In the genomic region with DNA sequence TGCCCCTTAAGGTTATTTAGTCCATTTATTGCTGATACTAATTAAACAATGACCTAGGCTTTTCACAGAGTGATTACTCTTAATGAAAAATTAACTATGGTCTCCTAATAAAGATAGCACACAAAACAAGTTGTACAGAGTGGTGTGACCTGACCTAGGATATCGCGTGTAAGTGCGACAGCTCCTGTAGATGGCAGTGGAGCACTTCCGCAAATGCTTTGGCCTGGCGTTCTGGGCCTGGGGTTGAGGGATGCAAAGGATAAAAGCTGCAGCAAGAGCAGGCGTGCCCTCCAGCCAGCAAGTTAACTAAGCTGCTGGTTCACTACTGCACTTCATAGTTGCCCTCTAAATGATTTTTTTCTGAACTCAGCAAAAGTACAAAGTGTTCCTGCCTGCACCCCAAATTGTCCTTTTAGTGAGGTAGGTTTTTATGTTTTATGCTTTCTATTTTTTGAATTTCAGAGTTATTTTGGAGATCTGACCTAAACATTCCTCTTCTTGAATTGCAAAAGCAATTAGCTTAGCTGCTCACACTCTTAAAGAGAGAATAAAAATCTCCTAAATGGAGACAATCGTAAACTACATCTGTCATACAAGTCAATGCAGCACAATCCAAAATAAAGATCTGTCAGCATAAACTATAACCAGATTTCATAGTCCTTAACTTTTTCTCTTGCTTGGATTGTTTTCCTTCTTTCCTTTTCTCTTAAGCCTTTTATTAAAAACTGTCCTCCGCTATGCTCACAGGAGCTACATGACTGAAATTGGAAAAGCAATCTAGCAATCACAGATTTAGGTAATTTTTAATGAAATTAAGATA, we compare ENCODE assay signal across 8 cellular contexts.
DNase-seq lines count a peak whose midpoint lies in the region; ATAC-seq, FAIRE-seq and TF ChIP-seq lines count a peak whose summit lies in the region.

No MANE protein-coding gene starts in this region.

- peak; percentile 87 for TF ChIP-seq CTCF in OCI-LY3 (IDR thresholded peaks at IDR 0.05; ENCODE audit: low read depth, low read length)
- TF ChIP-seq CTCF in bronchial epithelial cell (IDR thresholded peaks at IDR 0.05; ENCODE audit: insufficient read depth, low read length, severe bottlenecking) = peak; percentile 86
- TF ChIP-seq CTCF in thoracic aorta (IDR thresholded peaks at IDR 0.05) = peak; percentile 67

- DNase-seq in D341Med (ENCODE audit: low spot score) (peak; percentile 78), Karpas-422 (peak; percentile 87), bronchial epithelial cell (ENCODE audit: low read depth) (peak; percentile 75), kidney tubule cell (ENCODE audit: low spot score) (peak; percentile 63), thoracic aorta (ENCODE audit: low spot score) (no peak)

- H3K9me3 ChIP-seq in Karpas-422 (ENCODE audit: low read length) (no peaks in the 10 kb centered on the region), OCI-LY3 (ENCODE audit: insufficient read depth, low read length) (no peaks in the 10 kb centered on the region), thoracic aorta (no peaks in the 10 kb centered on the region)

- H3K9ac ChIP-seq in Karpas-422 (ENCODE audit: low read length) = no peak overlapping the region
- no peak overlapping the region for H3K9ac ChIP-seq in OCI-LY3 (ENCODE audit: low read length)

- no peak overlapping the region for H3K4me2 ChIP-seq in Karpas-422 (ENCODE audit: low read depth, low read length, poor library complexity, severe bottlenecking)
- H3K4me2 ChIP-seq in OCI-LY3 (ENCODE audit: low read length) = no peak overlapping the region

- H2AFZ ChIP-seq in Karpas-422 (ENCODE audit: low read length) (no peak overlapping the region), OCI-LY3 (ENCODE audit: low read depth, low read length) (no peak overlapping the region)

- H3K27ac ChIP-seq in Karpas-422 (ENCODE audit: low read length) (no peak overlapping the region), OCI-LY3 (ENCODE audit: low read length) (no peak overlapping the region), thoracic aorta (no peak overlapping the region)

- H4K20me1 ChIP-seq in Karpas-422 (ENCODE audit: insufficient read depth, low read depth, low read length) (no peaks in the 10 kb centered on the region), OCI-LY3 (ENCODE audit: insufficient read depth, low read length) (no peaks in the 10 kb centered on the region)

- no peaks in the 10 kb centered on the region for H3K27me3 ChIP-seq in Karpas-422 (ENCODE audit: low read length)
- H3K27me3 ChIP-seq in OCI-LY3 (ENCODE audit: low read depth, low read length) = no peaks in the 10 kb centered on the region
- no peaks in the 10 kb centered on the region for H3K27me3 ChIP-seq in bronchial epithelial cell (ENCODE audit: control insufficient read depth, insufficient read depth, low read length)
- no peaks in the 10 kb centered on the region for H3K27me3 ChIP-seq in thoracic aorta (replicated peaks; ENCODE audit: insufficient read depth)

- H3K4me1 ChIP-seq in Karpas-422 (ENCODE audit: low read length) (no peaks in the 10 kb centered on the region), OCI-LY3 (ENCODE audit: low read length) (no peaks in the 10 kb centered on the region), thoracic aorta (ENCODE audit: control insufficient read depth in 1 of 2, low read depth in 2 of 2) (peaks cover 14 to 17% of the 10 kb centered on the region in 2 donors)

- H3K4me3 ChIP-seq in Karpas-422 (ENCODE audit: low read length) = no peak overlapping the region
- no peak overlapping the region for H3K4me3 ChIP-seq in OCI-LY3 (ENCODE audit: low read length)
- no peak overlapping the region for H3K4me3 ChIP-seq in bronchial epithelial cell (ENCODE audit: low read depth, low read length)
- H3K4me3 ChIP-seq in thoracic aorta = no peak overlapping the region

- ATAC-seq in GM21360 (IDR thresholded peaks at IDR 0.05; ENCODE audit: unreplicated experiment) (peak; percentile 96), thoracic aorta (ENCODE audit: insufficient number of reproducible peaks, low FRiP score, low read depth) (no peak), HG02840 (IDR thresholded peaks at IDR 0.05; ENCODE audit: low FRiP score, unreplicated experiment) (no peak)

- no peaks in the 10 kb centered on the region for H3K9me2 ChIP-seq in Karpas-422 (replicated peaks; ENCODE audit: insufficient read depth, low read length)

- FAIRE-seq in bronchial epithelial cell (lab: Jason Lieb, UNC) = no peak

- H3K79me2 ChIP-seq in Karpas-422 (ENCODE audit: low read length) = no peaks in the 10 kb centered on the region
- no peaks in the 10 kb centered on the region for H3K79me2 ChIP-seq in OCI-LY3 (ENCODE audit: low read length)

- H3K36me3 ChIP-seq in Karpas-422 (ENCODE audit: insufficient read depth, low read length) (no peaks in the 10 kb centered on the region), OCI-LY3 (replicated peaks; ENCODE audit: low read depth, low read length) (no peaks in the 10 kb centered on the region), bronchial epithelial cell (ENCODE audit: control insufficient read depth, insufficient read depth, low read length) (no peaks in the 10 kb centered on the region), thoracic aorta (no peaks in the 10 kb centered on the region)
